In the genomic region with DNA sequence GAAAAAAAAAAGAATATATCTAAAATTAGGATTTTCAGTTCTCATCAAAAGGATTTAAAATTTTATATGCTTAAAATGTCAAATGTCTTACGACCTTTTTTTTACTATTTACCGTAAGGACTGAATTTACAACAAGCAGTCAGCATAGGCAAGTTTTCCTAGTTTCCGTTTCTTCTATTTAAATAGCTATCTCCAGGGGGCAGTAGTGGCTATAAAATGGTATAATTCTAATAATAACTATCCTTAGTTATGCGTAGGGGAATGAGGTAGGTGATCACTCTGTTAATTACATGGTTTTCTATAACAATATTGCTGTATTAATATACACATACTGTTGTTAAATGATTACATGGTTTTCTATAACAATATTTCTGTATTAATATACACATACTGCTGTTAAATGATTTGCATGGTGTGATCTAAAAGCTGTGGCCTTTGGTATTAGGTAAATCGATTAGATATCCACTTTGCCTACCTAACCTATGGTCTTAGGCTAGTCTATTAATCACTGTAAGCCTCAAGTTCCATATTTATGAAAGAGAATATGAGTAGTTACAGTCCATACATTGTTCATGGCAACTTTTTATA, we compare ENCODE assay signal across 12 cellular contexts.
DNase-seq lines count a peak whose midpoint lies in the region; ATAC-seq and TF ChIP-seq lines count a peak whose summit lies in the region.
"Had no signal": no experiment of that assay in that cellular context is flagged by ENCODE, and none has a peak within 500 bp of the region (broad histone marks: within the 10 kb centered on the region; RNA-seq: fewer than 3 reads in every experiment).

No MANE protein-coding gene starts in this region.

- no peak overlapping the region for H3K4me3 ChIP-seq in HEK293 (ENCODE audit: low read depth, low read length)
- no peak overlapping the region for H3K4me3 ChIP-seq in PC-3 (ENCODE audit: low read length)

- H3K4me2 ChIP-seq in PC-3 (ENCODE audit: low read length), result no peak overlapping the region

- DNase-seq in COLO829 (ENCODE audit: low spot score), result peak; percentile 32
- DNase-seq in PC-3, result peak; percentile 61
- peak; percentile 15 for DNase-seq in iPS-NIHi7 (ENCODE audit: extremely low spot score)
- no peak for DNase-seq in DMS79 (lab: John Stamatoyannopoulos, UW)
- no peak for DNase-seq in GM10266 (ENCODE audit: extremely low spot score)
- no peak for DNase-seq in hypothalamus (lab: John Stamatoyannopoulos, UW)
- DNase-seq: amniotic stem cell; effector CD8-positive, alpha-beta T cell; NCI-H774; T-helper 2 cell had no signal

- no peak overlapping the region for H2AFZ ChIP-seq in PC-3 (ENCODE audit: low read length)

- H3K36me3 ChIP-seq in HEK293 (ENCODE audit: control insufficient read depth in 2 of 2, insufficient read depth in 1 of 2, low read length in 2 of 2), result no peaks in the 10 kb centered on the region
- no peaks in the 10 kb centered on the region for H3K36me3 ChIP-seq in PC-3 (ENCODE audit: low read depth, low read length)

- H3K9ac ChIP-seq in PC-3 (ENCODE audit: low read length), result no peak overlapping the region

- BruUV-seq in PC-3 (replicated peaks; lab: Mats Ljungman, UMichigan), result no TSS peak

- H3K79me2 ChIP-seq in PC-3 (ENCODE audit: low read length), result no peaks in the 10 kb centered on the region

- no peak for TF ChIP-seq CTCF in HEK293 (tag by site-specific recombination; IDR thresholded peaks at IDR 0.05)
- peak; percentile 66 for TF ChIP-seq CTCF in PC-3 (conservative IDR thresholded peaks at IDR 0.05; ENCODE audit: low read depth, low read length)
- TF ChIP-seq CTCF in GM10266 (IDR thresholded peaks at IDR 0.05; ENCODE audit: control insufficient read depth, insufficient read depth, low read depth, missing control alignments), result no peak

- H3K4me1 ChIP-seq in HEK293 (ENCODE audit: control insufficient read depth, insufficient read depth, low read length) (no peaks in the 10 kb centered on the region), PC-3 (ENCODE audit: insufficient read depth, low read length) (no peaks in the 10 kb centered on the region)

- H3K27ac ChIP-seq in HEK293 (ENCODE audit: extremely low read depth, low read depth, low read length), result no peak overlapping the region
- no peak overlapping the region for H3K27ac ChIP-seq in PC-3 (ENCODE audit: low read length)

- no peaks in the 10 kb centered on the region for H3K9me2 ChIP-seq in PC-3 (replicated peaks; ENCODE audit: low read length)

- intact Hi-C loops in PC-3 (cut with micrococcal nuclease), result no loop called here

- ATAC-seq in PC-3 (no peak), HG02840 (IDR thresholded peaks at IDR 0.05; ENCODE audit: low FRiP score, unreplicated experiment) (no peak)

- POLR2A ChIA-PET in HEK293 (lab: Yijun Ruan, JAX) (no interaction called here), PC-3 (lab: Charles Lee; ENCODE audit: unreplicated experiment) (no interaction called here)

- H3K9me3 ChIP-seq in HEK293 (ENCODE audit: control insufficient read depth, insufficient read depth, low read depth, low read length) (no peaks in the 10 kb centered on the region), PC-3 (ENCODE audit: low read length) (no peaks in the 10 kb centered on the region)

- peaks cover 9% of the 10 kb centered on the region; the same call in 1 of the 2 replicates for H3K27me3 ChIP-seq in PC-3 (ENCODE audit: low read length)

- no peaks in the 10 kb centered on the region for H3F3A ChIP-seq in PC-3 (ENCODE audit: low read length, unreplicated experiment)

- H4K20me1 ChIP-seq in PC-3 (ENCODE audit: low read length), result no peaks in the 10 kb centered on the region

- CTCF ChIA-PET in HEK293 (lab: Yijun Ruan, JAX) (interaction anchor here (0.7 to 1.3 kb wide), 5 partner anchors 8 to 349 kb away, joined by 3 to 5 read pairs (median 3); no protein-coding TSS in a partner anchor), PC-3 (lab: Charles Lee) (no interaction called here)

TF ChIP-seq in HEK293, 187 proteins besides CTCF, POLR2A, EP300 and RAD21:
- TF ChIP-seq ZNF354C (tag by site-specific recombination; IDR thresholded peaks at IDR 0.05; ENCODE audit: borderline replicate concordance, low read depth), result no peak
- 0 out of 2 replicates have a peak, but pooled peaks have one; percentile 3 for TF ChIP-seq ZNF654 (tag by site-specific recombination; IDR thresholded peaks at IDR 0.05; ENCODE audit: low read depth)

Comparison
In these comparisons a context has a peak if more than half of its experiments do, and no peak if none do; other contexts are left out.
1. DNase-seq: peak in COLO829 (single experiment), PC-3 (single experiment) and iPS-NIHi7 (single experiment); none in DMS79 (single experiment), GM10266 (single experiment) and hypothalamus (0 of 51).